ENCODE assay signal across 8 cellular contexts in genomic region chr17:40323317-40323716, GRCh38. TPM values are rescaled to one million over a fixed set of nuclear protein-coding genes. Genes with fewer than 3 reads are reported as not detected.
DNase-seq lines count a peak whose midpoint lies in the region; ATAC-seq and TF ChIP-seq lines count a peak whose summit lies in the region.

No MANE protein-coding gene starts in this region.

- H3K4me2 ChIP-seq in BLaER1 (peak overlapping the region; percentile 100), Loucy (ENCODE audit: low read depth, low read length, poor library complexity, severe bottlenecking) (peak overlapping the region; percentile 97), neural progenitor cell (no peak overlapping the region)

- no peak overlapping the region for H3K9ac ChIP-seq in BLaER1
- peak overlapping the region; percentile 82 for H3K9ac ChIP-seq in Loucy (ENCODE audit: low read depth, low read length, poor library complexity, severe bottlenecking)
- H3K9ac ChIP-seq in neural progenitor cell = no peak overlapping the region

- no peaks in the 10 kb centered on the region for H3K9me2 ChIP-seq in Loucy (replicated peaks; ENCODE audit: low read depth, low read length)

- peaks cover 99% of the 10 kb centered on the region for H3K4me1 ChIP-seq in BLaER1
- H3K4me1 ChIP-seq in Loucy (ENCODE audit: insufficient read depth, low read length, poor library complexity, severe bottlenecking) = peaks cover 89% of the 10 kb centered on the region
- H3K4me1 ChIP-seq in neural progenitor cell = peaks cover 13% of the 10 kb centered on the region

- H3K27ac Mint-ChIP-seq in central memory CD8-positive, alpha-beta T cell (ENCODE audit: low read depth) = peak overlapping the region; percentile 96
- H3K27ac Mint-ChIP-seq in neural progenitor cell = peak overlapping the region; percentile 88

- no peak overlapping the region for H2AFZ ChIP-seq in Loucy (ENCODE audit: low read length)
- H2AFZ ChIP-seq in neural progenitor cell (replicated peaks) = no peak overlapping the region

- H3K27me3 ChIP-seq in BLaER1 (no peaks in the 10 kb centered on the region; the same call in 1 of the 2 replicates), Loucy (ENCODE audit: insufficient read depth, low read length, poor library complexity, severe bottlenecking) (no peaks in the 10 kb centered on the region), neural progenitor cell (peaks cover 8% of the 10 kb centered on the region)

- peak overlapping the region; percentile 38 for H3K4me3 ChIP-seq in BLaER1
- H3K4me3 ChIP-seq in Loucy (ENCODE audit: low read length, poor library complexity, severe bottlenecking) = peak overlapping the region; percentile 95
- no peak overlapping the region for H3K4me3 ChIP-seq in neural progenitor cell

- TF ChIP-seq CTCF in Loucy (conservative IDR thresholded peaks at IDR 0.05; ENCODE audit: low read length) (no peak), neural progenitor cell (IDR thresholded peaks at IDR 0.05) (no peak)

- H3K27ac ChIP-seq in BLaER1 = peak overlapping the region; percentile 79
- H3K27ac ChIP-seq in neural progenitor cell = no peak overlapping the region

- H3K9me3 ChIP-seq in BLaER1 (no peaks in the 10 kb centered on the region), Loucy (ENCODE audit: insufficient read depth, low read depth, low read length) (no peaks in the 10 kb centered on the region), neural progenitor cell (ENCODE audit: low read depth) (no peaks in the 10 kb centered on the region)

- H3K79me2 ChIP-seq in Loucy (ENCODE audit: insufficient read depth, low read length) = peaks cover 91% of the 10 kb centered on the region
- peaks cover 24% of the 10 kb centered on the region for H3K79me2 ChIP-seq in neural progenitor cell (ENCODE audit: low read depth)

- H4K20me1 ChIP-seq in BLaER1 (peaks cover 96% of the 10 kb centered on the region), Loucy (ENCODE audit: insufficient read depth, low read length, poor library complexity, severe bottlenecking) (peaks cover 50% of the 10 kb centered on the region), neural progenitor cell (ENCODE audit: low read depth) (peaks cover 76% of the 10 kb centered on the region)

- H3K4me3 Mint-ChIP-seq in central memory CD8-positive, alpha-beta T cell = peak overlapping the region; percentile 79
- H3K4me3 Mint-ChIP-seq in neural progenitor cell = no peak overlapping the region

- H3K9me3 Mint-ChIP-seq in central memory CD8-positive, alpha-beta T cell = no peaks in the 10 kb centered on the region
- H3K9me3 Mint-ChIP-seq in neural progenitor cell = no peaks in the 10 kb centered on the region

- H3K36me3 ChIP-seq in BLaER1 = no peaks in the 10 kb centered on the region
- H3K36me3 ChIP-seq in Loucy (ENCODE audit: insufficient read depth, low read length) = no peaks in the 10 kb centered on the region
- H3K36me3 ChIP-seq in neural progenitor cell = no peaks in the 10 kb centered on the region

- ATAC-seq in central memory CD8-positive, alpha-beta T cell (replicated peaks; ENCODE audit: extremely low read depth, poor library complexity, severe bottlenecking) = no peak
- no peak for ATAC-seq in GM19463 (IDR thresholded peaks at IDR 0.05; ENCODE audit: unreplicated experiment)

- H3F3A ChIP-seq in Loucy (ENCODE audit: low read depth) (no peaks in the 10 kb centered on the region), neural progenitor cell (ENCODE audit: low read depth) (no peaks in the 10 kb centered on the region)

- H3K36me3 Mint-ChIP-seq in central memory CD8-positive, alpha-beta T cell (ENCODE audit: insufficient read depth) = peaks cover 79% of the 10 kb centered on the region
- no peaks in the 10 kb centered on the region for H3K36me3 Mint-ChIP-seq in neural progenitor cell

- peaks cover 93% of the 10 kb centered on the region for H3K4me1 Mint-ChIP-seq in central memory CD8-positive, alpha-beta T cell
- peaks cover 46% of the 10 kb centered on the region for H3K4me1 Mint-ChIP-seq in neural progenitor cell

- H3K27me3 Mint-ChIP-seq in central memory CD8-positive, alpha-beta T cell = no peaks in the 10 kb centered on the region
- peaks cover 2% of the 10 kb centered on the region for H3K27me3 Mint-ChIP-seq in neural progenitor cell (ENCODE audit: insufficient read depth, low read depth)

- no peak for DNase-seq in central memory CD8-positive, alpha-beta T cell (ENCODE audit: low spot score in 2 of 2)
- no peak for DNase-seq in neural progenitor cell (ENCODE audit: low spot score)
- no peak for DNase-seq in DMS53 treated with DMSO at 0.1 percent for 48 hours (lab: John Stamatoyannopoulos, UW; ENCODE audit: unreplicated experiment)
- DNase-seq in NCI-H526 treated with DMSO at 0.1 percent for 48 hours (lab: John Stamatoyannopoulos, UW) = no peak
- DNase-seq in NCI-H1930 (lab: John Stamatoyannopoulos, UW) = no peak

RNA-seq across cellular contexts. Expression of gene RARA, which starts 14.3 kb away (rescaled TPM):
- 9.0 and 9.4 TPM in 2 replicates for total RNA-seq in neural progenitor cell (ENCODE audit: low replicate concordance)

RNA-seq across cellular contexts. Expression of gene CDC6, which starts 35.6 kb away (rescaled TPM):
- 54.6 and 65.3 TPM in 2 replicates for total RNA-seq in neural progenitor cell (ENCODE audit: low replicate concordance)

RNA-seq across cellular contexts. Expression of gene GJD3, which starts 41.2 kb away (rescaled TPM):
- not detected in 2 replicates for total RNA-seq in neural progenitor cell (ENCODE audit: low replicate concordance)
